ENCODE assay signal across 9 cellular contexts in the genomic region with DNA sequence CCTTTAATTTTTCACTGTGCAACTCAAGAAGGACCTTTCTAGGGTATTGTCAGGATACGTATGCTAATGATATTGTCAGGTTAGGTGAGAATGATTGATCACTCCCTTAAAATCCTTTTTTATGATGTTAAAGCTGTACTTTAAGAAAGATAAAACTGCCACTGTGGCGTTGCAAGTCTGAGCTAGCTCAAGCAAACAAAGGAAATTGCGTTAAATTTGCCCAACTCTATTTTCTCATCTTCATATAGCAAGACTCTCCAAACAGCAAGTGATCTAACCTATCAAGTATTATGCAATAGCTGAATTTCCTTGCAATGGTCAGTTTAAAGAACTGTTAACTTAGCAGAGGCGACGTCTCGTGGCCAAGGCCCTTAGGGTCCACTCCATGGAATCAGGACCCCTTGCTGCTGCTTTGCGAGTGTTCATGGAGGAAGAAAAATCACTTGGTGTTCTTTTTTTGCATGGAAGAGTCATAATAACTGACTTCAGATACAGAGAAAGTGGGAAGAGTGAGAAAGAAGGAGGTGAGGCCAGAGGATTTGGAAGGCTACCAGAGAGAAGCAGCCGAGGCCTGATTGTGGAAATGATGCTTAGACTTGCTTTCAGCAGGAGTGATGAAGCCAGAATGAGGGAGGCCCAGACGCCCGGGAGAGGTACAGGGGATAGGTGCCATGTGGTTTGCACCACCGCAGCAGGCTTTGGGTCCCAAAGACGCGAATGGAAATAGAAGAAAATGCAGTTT. TPM values are rescaled to one million over a fixed set of nuclear protein-coding genes. Genes with fewer than 3 reads are reported as not detected.
DNase-seq lines count a peak whose midpoint lies in the region; ATAC-seq and TF ChIP-seq lines count a peak whose summit lies in the region.
"Had no signal": no experiment of that assay in that cellular context is flagged by ENCODE, and none has a peak within 500 bp of the region (broad histone marks: within the 10 kb centered on the region; RNA-seq: fewer than 3 reads in every experiment).

No MANE protein-coding gene starts in this region.

- no peak overlapping the region for H3K4me3 ChIP-seq in gastrocnemius medialis
- H3K4me3 ChIP-seq: mucosa of descending colon had no signal

- no peak for ATAC-seq in central memory CD8-positive, alpha-beta T cell (replicated peaks; ENCODE audit: extremely low read depth, poor library complexity, severe bottlenecking)
- ATAC-seq in HG03378 (IDR thresholded peaks at IDR 0.05; ENCODE audit: unreplicated experiment) (no peak), gastrocnemius medialis (no peak)
- ATAC-seq: mucosa of descending colon had no signal

- peak overlapping the region; percentile 39 for H3K27ac Mint-ChIP-seq in T-helper 2 cell treated with Interferon-gamma antibody and Interleukin-4, amounts not matched to agents 5 μg/mL and 100 μg/mL, for 36 hours
- H3K27ac Mint-ChIP-seq in central memory CD8-positive, alpha-beta T cell (ENCODE audit: low read depth), result peak overlapping the region; percentile 57
- H3K27ac Mint-ChIP-seq in progenitor cell of endocrine pancreas, result no peak overlapping the region

- no peaks in the 10 kb centered on the region for H3K27me3 Mint-ChIP-seq in T-helper 2 cell treated with Interferon-gamma antibody and Interleukin-4, amounts not matched to agents 5 μg/mL and 100 μg/mL, for 36 hours (ENCODE audit: low read depth)
- no peaks in the 10 kb centered on the region for H3K27me3 Mint-ChIP-seq in central memory CD8-positive, alpha-beta T cell
- no peaks in the 10 kb centered on the region for H3K27me3 Mint-ChIP-seq in progenitor cell of endocrine pancreas

- no peaks in the 10 kb centered on the region for H3K9me3 ChIP-seq in gastrocnemius medialis
- H3K9me3 ChIP-seq: mucosa of descending colon had no signal

- no peaks in the 10 kb centered on the region for H3K27me3 ChIP-seq in gastrocnemius medialis

- no peaks in the 10 kb centered on the region for H3K9me3 Mint-ChIP-seq in T-helper 2 cell treated with Interferon-gamma antibody and Interleukin-4, amounts not matched to agents 5 μg/mL and 100 μg/mL, for 36 hours
- no peaks in the 10 kb centered on the region for H3K9me3 Mint-ChIP-seq in central memory CD8-positive, alpha-beta T cell
- no peaks in the 10 kb centered on the region for H3K9me3 Mint-ChIP-seq in progenitor cell of endocrine pancreas (ENCODE audit: low read depth)

- peak overlapping the region; percentile 57 for H3K4me3 Mint-ChIP-seq in T-helper 2 cell treated with Interferon-gamma antibody and Interleukin-4, amounts not matched to agents 5 μg/mL and 100 μg/mL, for 36 hours
- H3K4me3 Mint-ChIP-seq in central memory CD8-positive, alpha-beta T cell, result peak overlapping the region; percentile 88
- H3K4me3 Mint-ChIP-seq in progenitor cell of endocrine pancreas (ENCODE audit: low read depth), result peak overlapping the region; percentile 76

- in situ Hi-C loops in gastrocnemius medialis (cut with MboI; ENCODE audit: low sequenced_read_pairs in 4 of 4), result loop anchor here in 1 of 4 donors (10.0 kb wide), 1 partner anchor 135 kb away; no protein-coding TSS in a partner anchor

- TF ChIP-seq CTCF in progenitor cell of endocrine pancreas (IDR thresholded peaks at IDR 0.05; ENCODE audit: unreplicated experiment) (no peak), gastrocnemius medialis (IDR thresholded peaks at IDR 0.05 in 4 of 5, conservative IDR thresholded peaks at IDR 0.05 in 1 of 5) (no peak)

- no peaks in the 10 kb centered on the region for H3K36me3 ChIP-seq in gastrocnemius medialis

- intact Hi-C loops in gastrocnemius medialis (cut with DNase I; ENCODE audit: low total_unique reads), result loop anchor here (5.0 kb wide), 4 partner anchors 43 to 187 kb away; a partner anchor contains a TSS

- no peak for TF ChIP-seq POLR2A in gastrocnemius medialis (IDR thresholded peaks at IDR 0.05)

- peaks cover 5 to 9% of the 10 kb centered on the region in 2 donors for H3K4me1 ChIP-seq in gastrocnemius medialis

- no peak overlapping the region for H3K27ac ChIP-seq in gastrocnemius medialis

- peaks cover 14% of the 10 kb centered on the region for H3K36me3 Mint-ChIP-seq in T-helper 2 cell treated with Interferon-gamma antibody and Interleukin-4, amounts not matched to agents 5 μg/mL and 100 μg/mL, for 36 hours (ENCODE audit: low read depth)
- H3K36me3 Mint-ChIP-seq in central memory CD8-positive, alpha-beta T cell (ENCODE audit: insufficient read depth), result peaks cover 25% of the 10 kb centered on the region
- H3K36me3 Mint-ChIP-seq in progenitor cell of endocrine pancreas (ENCODE audit: insufficient read depth), result no peaks in the 10 kb centered on the region

- peaks cover 39% of the 10 kb centered on the region for H3K4me1 Mint-ChIP-seq in T-helper 2 cell treated with Interferon-gamma antibody and Interleukin-4, amounts not matched to agents 5 μg/mL and 100 μg/mL, for 36 hours (ENCODE audit: low read depth)
- peaks cover 57% of the 10 kb centered on the region for H3K4me1 Mint-ChIP-seq in central memory CD8-positive, alpha-beta T cell
- H3K4me1 Mint-ChIP-seq in progenitor cell of endocrine pancreas (ENCODE audit: low read depth), result peaks cover 19% of the 10 kb centered on the region

- no peak for DNase-seq in T-helper 2 cell treated with Interferon-gamma antibody and Interleukin-4, amounts not matched to agents 5 μg/mL and 100 μg/mL, for 36 hours (ENCODE audit: low spot score)
- no peak for DNase-seq in T-helper 2 cell
- DNase-seq in NCI-H226, result peak; percentile 17
- no peak for DNase-seq in central memory CD8-positive, alpha-beta T cell (ENCODE audit: low spot score in 2 of 2)
- no peak for DNase-seq in progenitor cell of endocrine pancreas (ENCODE audit: low spot score, unreplicated experiment)
- no peak for DNase-seq in gastrocnemius medialis
- DNase-seq in NCI-H510A (lab: John Stamatoyannopoulos, UW), result no peak

RNA-seq across cellular contexts. Expression of a gene that starts 2.5 kb away (rescaled TPM):
- total RNA-seq in progenitor cell of endocrine pancreas, result 26.3 and 26.6 TPM in 2 replicates
- 10 to 100 TPM in 1 of 4 donors, 1 to 10 TPM in 3; 5.5 to 14.7 (median 6.9) TPM for total RNA-seq in gastrocnemius medialis
